13 cellular contexts compared by ENCODE assay signal in genomic region chr6:159233365-159234101, GRCh38.
A peak's percentile ranks its signal among the peaks of the same experiment; 100 is the strongest.
DNase-seq lines count a peak whose midpoint lies in the region; ATAC-seq, FAIRE-seq and TF ChIP-seq lines count a peak whose summit lies in the region.
"Had no signal": no experiment of that assay in that cellular context is flagged by ENCODE, and none has a peak within 500 bp of the region (broad histone marks: within the 10 kb centered on the region; RNA-seq: fewer than 3 reads in every experiment).

No MANE protein-coding gene starts in this region.

- H3K4me1 Mint-ChIP-seq in H9, result peaks cover 3% of the 10 kb centered on the region in 2 experiments; a peak in 3 of 4 replicates

- peaks cover 0 to 2% (median 0%) of the 10 kb centered on the region in 3 experiments; a peak in 1 of 7 replicates for H3K36me3 Mint-ChIP-seq in H9 (ENCODE audit: insufficient read depth in 1 of 3, low read depth in 3 of 3)

- H3K4me3 Mint-ChIP-seq in H9, result peak overlapping the region; percentile 56 to 72; a peak in 4 of 5 replicates

- H3K27me3 ChIP-seq in H9 (ENCODE audit: insufficient read depth, low read length) (peaks cover 21% of the 10 kb centered on the region; the same call in 1 of the 2 replicates), brain microvascular endothelial cell (replicated peaks) (peaks cover 22% of the 10 kb centered on the region), pancreas (no peaks in the 10 kb centered on the region), transverse colon (peaks cover 29% of the 10 kb centered on the region)

- no peaks in the 10 kb centered on the region for H3K23me2 ChIP-seq in H9 (ENCODE audit: insufficient read length, low read depth, low read length, poor library complexity, severe bottlenecking)

- H3K23ac ChIP-seq in H9 (ENCODE audit: insufficient read length, low read depth, low read length), result no peak overlapping the region

- H3K4me3 ChIP-seq in brain microvascular endothelial cell (ENCODE audit: low read depth, low read length), result no peak overlapping the region
- H3K4me3 ChIP-seq in pancreas, result peak overlapping the region; percentile 38 to 47 (median 44)
- no peak overlapping the region for H3K4me3 ChIP-seq in transverse colon
- H3K4me3 ChIP-seq: tibial artery had no signal

- H2AFZ ChIP-seq in H9 (ENCODE audit: low read length), result no peak overlapping the region

- H3K9me3 ChIP-seq in H9 (ENCODE audit: control insufficient read depth, low read depth, low read length) (no peaks in the 10 kb centered on the region), pancreas (no peaks in the 10 kb centered on the region), transverse colon (no peaks in the 10 kb centered on the region)
- H3K9me3 ChIP-seq: tibial artery had no signal

- no peak for FAIRE-seq in pancreas (lab: Jason Lieb, UNC)
- FAIRE-seq: D721Med, endometrium had no signal

- WGBS in H9 (ENCODE audit: extremely low coverage, insufficient read length, low lambda C conversion rate), result no CpG with 5 or more reads among the region's 66 CpGs
- 20 to 22% methylated on average over 59 to 66 of the region's 66 CpGs for WGBS in pancreas, 2 donors
- WGBS in transverse colon (ENCODE audit: low coverage in 1 of 2), 2 donors, result 54% methylated on average over 49 of the region's 66 CpGs; no CpG with 5 or more reads in 1 of the 2 donors

- H3K4ac ChIP-seq in H9 (ENCODE audit: low read depth, low read length), result no peak overlapping the region

- H3T11ph ChIP-seq in H9 (ENCODE audit: low read length), result no peak overlapping the region

- H2AK5ac ChIP-seq in H9 (ENCODE audit: insufficient read length, low read length), result no peak overlapping the region

- H3K9ac ChIP-seq in H9 (ENCODE audit: extremely low read depth, insufficient read length, low read length), result no peak overlapping the region

- H3K9me3 Mint-ChIP-seq in H9, result peaks cover 2 to 5% of the 10 kb centered on the region in 2 experiments; a peak in 3 of 5 replicates

- intact Hi-C loops in pancreas (cut with DNase I) (no loop called here), transverse colon (cut with DNase I; ENCODE audit: low total_unique reads) (no loop called here)

- H4K8ac ChIP-seq in H9 (replicated peaks; ENCODE audit: insufficient read length, low read depth, low read length), result no peak overlapping the region

- no peak overlapping the region for H4K91ac ChIP-seq in H9 (ENCODE audit: insufficient read length, low read depth, low read length)

- DNase-seq in H9 (peak; percentile 62), brain microvascular endothelial cell (no peak), iPS-NIHi11 (ENCODE audit: low spot score) (peak; percentile 71), pancreas (peak; percentile 59 to 88 (median 80)), NCI-H82 treated with DMSO at 0.1 percent for 48 hours (lab: John Stamatoyannopoulos, UW; ENCODE audit: unreplicated experiment) (no peak), transverse colon (no peak)
- DNase-seq: AML-193, tibial artery, WERI-Rb-1 had no signal

- no peak overlapping the region for H2BK12ac ChIP-seq in H9 (ENCODE audit: insufficient read length, low read depth, low read length)

- no peak overlapping the region for H2BK5ac ChIP-seq in H9 (ENCODE audit: insufficient read length, low read length)

- ATAC-seq in pancreas (peak; percentile 96 to 97 (median 96)), GM19397 (IDR thresholded peaks at IDR 0.05; ENCODE audit: unreplicated experiment) (no peak), GM19035 (IDR thresholded peaks at IDR 0.05; ENCODE audit: unreplicated experiment) (no peak)

- peaks cover 66% of the 10 kb centered on the region for H3K27me3 Mint-ChIP-seq in H9 (ENCODE audit: low read depth)

- H3K14ac ChIP-seq in H9 (ENCODE audit: insufficient read depth, low read length), result peak overlapping the region; percentile 60; the same call in 1 of the 2 replicates

- H3K4me2 ChIP-seq in H9 (ENCODE audit: insufficient read depth, insufficient read length, low read length), result peak overlapping the region; percentile 27

- no peaks in the 10 kb centered on the region for H3K79me2 ChIP-seq in H9 (ENCODE audit: insufficient read depth, low read length)

- no peak overlapping the region for H2BK20ac ChIP-seq in H9 (ENCODE audit: low read depth, low read length, poor library complexity, severe bottlenecking)

- no peak overlapping the region for H4K5ac ChIP-seq in H9 (ENCODE audit: insufficient read length, low read depth, low read length)

- no peak overlapping the region for H3K27ac ChIP-seq in H9 (ENCODE audit: insufficient read length, low read depth, low read length)
- H3K27ac ChIP-seq in brain microvascular endothelial cell, result no peak overlapping the region
- peak overlapping the region in 1 of 4 donors; percentile 16 for H3K27ac ChIP-seq in pancreas
- no peak overlapping the region for H3K27ac ChIP-seq in transverse colon
- H3K27ac ChIP-seq: tibial artery, WERI-Rb-1 had no signal

- H3K4me1 ChIP-seq in H9 (ENCODE audit: insufficient read depth, low read length), result no peaks in the 10 kb centered on the region
- H3K4me1 ChIP-seq in pancreas, result no peaks in the 10 kb centered on the region
- H3K4me1 ChIP-seq in transverse colon, result no peaks in the 10 kb centered on the region
- H3K4me1 ChIP-seq: tibial artery had no signal

- H2BK120ac ChIP-seq in H9 (ENCODE audit: low read depth, low read length, poor library complexity, severe bottlenecking), result no peak overlapping the region

- in situ Hi-C loops in brain microvascular endothelial cell (cut with HindIII; ENCODE audit: low pct_ligation_motif_present, low sequenced_read_pairs) (no loop called here), transverse colon (cut with MboI; ENCODE audit: low pct_ligation_motif_present in 1 of 4, low pct_unique_long_range_greater_than_20kb in 1 of 4, low sequenced_read_pairs in 3 of 4) (no loop called here)

- peak; percentile 63 for TF ChIP-seq CTCF in H9 (conservative IDR thresholded peaks at IDR 0.05)
- TF ChIP-seq CTCF in brain microvascular endothelial cell (IDR thresholded peaks at IDR 0.05; ENCODE audit: low read depth, low read length, missing control alignments), result peak; percentile 7
- no peak for TF ChIP-seq CTCF in pancreas (IDR thresholded peaks at IDR 0.05)
- TF ChIP-seq CTCF in transverse colon (IDR thresholded peaks at IDR 0.05), result no peak

- no peak for TF ChIP-seq EP300 in transverse colon (IDR thresholded peaks at IDR 0.05; ENCODE audit: low read depth)

- no peaks in the 10 kb centered on the region for H4K20me1 ChIP-seq in H9 (ENCODE audit: control insufficient read depth, insufficient read depth, insufficient read length)

- no peak overlapping the region for H3K27ac Mint-ChIP-seq in H9

- H3K36me3 ChIP-seq in brain microvascular endothelial cell (replicated peaks) (no peaks in the 10 kb centered on the region), pancreas (no peaks in the 10 kb centered on the region), transverse colon (no peaks in the 10 kb centered on the region)
- H3K36me3 ChIP-seq: tibial artery, WERI-Rb-1 had no signal

- no peak for TF ChIP-seq POLR2A in transverse colon (IDR thresholded peaks at IDR 0.05)

- H2BK15ac ChIP-seq in H9 (ENCODE audit: low read depth, low read length), result no peak overlapping the region

- H3K79me1 ChIP-seq in H9 (ENCODE audit: insufficient read depth, low read depth, low read length, poor library complexity, severe bottlenecking), result no peaks in the 10 kb centered on the region

- H3K56ac ChIP-seq in H9 (ENCODE audit: insufficient read length, low read depth, low read length), result no peak overlapping the region

- H3K18ac ChIP-seq in H9 (ENCODE audit: insufficient read length, low read depth, low read length), result no peak overlapping the region

Comparison
In these comparisons a context has a peak if more than half of its experiments do, and no peak if none do; other contexts are left out.
1. DNase-seq: peak in H9 (single experiment), iPS-NIHi11 (single experiment) and pancreas (6 of 6); none in brain microvascular endothelial cell (single experiment), NCI-H82 treated with DMSO at 0.1 percent for 48 hours (single experiment) and transverse colon (single experiment).
2. CTCF ChIP-seq: peak in H9 (single experiment) and brain microvascular endothelial cell (single experiment); none in pancreas (0 of 4) and transverse colon (0 of 5).
3. H3K4me3 ChIP-seq: peak in pancreas (4 of 4); none in brain microvascular endothelial cell (single experiment) and transverse colon (0 of 4).
4. ATAC-seq: peak in pancreas (4 of 4); none in GM19397 (single experiment) and GM19035 (single experiment).